8 cellular contexts compared by ENCODE assay signal in genomic region chr6:41504526-41505021, GRCh38. TPM values are rescaled to one million over a fixed set of nuclear protein-coding genes. Genes with fewer than 3 reads are reported as not detected.
A peak's percentile ranks its signal among the peaks of the same experiment; 100 is the strongest.
DNase-seq lines count a peak whose midpoint lies in the region; ATAC-seq and TF ChIP-seq lines count a peak whose summit lies in the region.

No MANE protein-coding gene starts in this region.

- intact Hi-C loops in CD4-positive, alpha-beta memory T cell (cut with micrococcal nuclease), result no loop called here

- peak overlapping the region; percentile 48 for H2AK5ac ChIP-seq in neuronal stem cell (ENCODE audit: low read depth, low read length)

- H3K27me3 Mint-ChIP-seq in CD4-positive, alpha-beta memory T cell, result peaks cover 45 to 46% of the 10 kb centered on the region in 2 donors
- peaks cover 37% of the 10 kb centered on the region for H3K27me3 Mint-ChIP-seq in HFFc6 (ENCODE audit: insufficient read depth)
- peaks cover 63 to 86% of the 10 kb centered on the region in 2 donors for H3K27me3 Mint-ChIP-seq in effector memory CD8-positive, alpha-beta T cell

- no peak overlapping the region for H2BK5ac ChIP-seq in neuronal stem cell (ENCODE audit: low read length)

- POLR2A ChIA-PET in CD4-positive, alpha-beta memory T cell (lab: Charles Lee; ENCODE audit: partially characterized antibody), result no interaction called here

- no peaks in the 10 kb centered on the region for H3K36me3 Mint-ChIP-seq in CD4-positive, alpha-beta memory T cell
- no peaks in the 10 kb centered on the region for H3K36me3 Mint-ChIP-seq in HFFc6 (ENCODE audit: low read depth)
- H3K36me3 Mint-ChIP-seq in effector memory CD8-positive, alpha-beta T cell (ENCODE audit: insufficient read depth), result no peaks in the 10 kb centered on the region

- no peak for TF ChIP-seq CTCF in HFFc6 (IDR thresholded peaks at IDR 0.05)

- H3K36me3 ChIP-seq in CD4-positive, alpha-beta memory T cell (ENCODE audit: insufficient read depth, low read length), result no peaks in the 10 kb centered on the region
- no peaks in the 10 kb centered on the region for H3K36me3 ChIP-seq in neuronal stem cell (replicated peaks in 1 of 2; ENCODE audit: control insufficient read depth in 2 of 2, insufficient read depth in 2 of 2, low read length in 2 of 2)

- H3K9me3 Mint-ChIP-seq in CD4-positive, alpha-beta memory T cell, result no peaks in the 10 kb centered on the region
- H3K9me3 Mint-ChIP-seq in HFFc6, result no peaks in the 10 kb centered on the region
- no peaks in the 10 kb centered on the region for H3K9me3 Mint-ChIP-seq in effector memory CD8-positive, alpha-beta T cell

- peak overlapping the region; percentile 96 for H2AFZ ChIP-seq in neuronal stem cell (ENCODE audit: low read length)

- peaks cover 6 to 22% (median 11%) of the 10 kb centered on the region in 4 donors for H3K4me1 Mint-ChIP-seq in CD4-positive, alpha-beta memory T cell
- H3K4me1 Mint-ChIP-seq in HFFc6 (ENCODE audit: low read depth), result peaks cover 24% of the 10 kb centered on the region
- peaks cover 14 to 20% of the 10 kb centered on the region in 2 donors for H3K4me1 Mint-ChIP-seq in effector memory CD8-positive, alpha-beta T cell (ENCODE audit: low read depth in 2 of 2)

- H4K91ac ChIP-seq in neuronal stem cell (ENCODE audit: low read depth, low read length, poor library complexity), result no peak overlapping the region

- no peak for DNase-seq in CD4-positive, alpha-beta memory T cell
- no peak for DNase-seq in HFFc6
- DNase-seq in effector memory CD8-positive, alpha-beta T cell, result no peak
- no peak for DNase-seq in neuronal stem cell (ENCODE audit: low spot score)
- no peak for DNase-seq in stimulated activated CD4-positive, alpha-beta T cell treated with anti-CD3 and anti-CD28 coated beads, Interleukin-12 subunit alpha, Interleukin-12 subunit beta, amount 100 ng/mL, for 4 hours
- DNase-seq in NCI-H2081 (lab: John Stamatoyannopoulos, UW), result no peak
- no peak for DNase-seq in COLO829 (ENCODE audit: low spot score)

- no peak overlapping the region for H3K23ac ChIP-seq in neuronal stem cell (ENCODE audit: low read depth, low read length, poor library complexity)

- WGBS in neuronal stem cell (ENCODE audit: extremely low coverage in 2 of 2, insufficient read length in 2 of 2, insufficient replicate concordance in 1 of 2), 2 donors, result no CpG with 5 or more reads among the region's 18 CpGs

- no peak overlapping the region for H2BK12ac ChIP-seq in neuronal stem cell (ENCODE audit: low read length)

- no peak overlapping the region for H2BK15ac ChIP-seq in neuronal stem cell (ENCODE audit: low read length)

- H3K27me3 ChIP-seq in CD4-positive, alpha-beta memory T cell (ENCODE audit: insufficient read depth, low read length), result peaks cover 14% of the 10 kb centered on the region
- peaks cover 7 to 68% (median 47%) of the 10 kb centered on the region in 3 experiments for H3K27me3 ChIP-seq in neuronal stem cell (ENCODE audit: control insufficient read depth in 3 of 3, insufficient read depth in 3 of 3, low read depth in 1 of 3, low read length in 3 of 3)

- H3K4me3 ChIP-seq in CD4-positive, alpha-beta memory T cell (ENCODE audit: low read length in 2 of 2), result no peak overlapping the region
- peak overlapping the region in 1 of 2 donors; percentile 11 for H3K4me3 ChIP-seq in neuronal stem cell (ENCODE audit: low read length in 2 of 2)

- H3K9ac ChIP-seq in neuronal stem cell (ENCODE audit: low read depth, low read length, poor library complexity), result no peak overlapping the region

- no peaks in the 10 kb centered on the region for H3K79me1 ChIP-seq in neuronal stem cell (ENCODE audit: low read depth, low read length)

- ATAC-seq in effector memory CD8-positive, alpha-beta T cell (replicated peaks), result peak; percentile 7
- no peak for ATAC-seq in HG02588 (IDR thresholded peaks at IDR 0.05; ENCODE audit: unreplicated experiment)

- no peak overlapping the region for H3K27ac Mint-ChIP-seq in CD4-positive, alpha-beta memory T cell
- no peak overlapping the region; the same call in 1 of the 2 replicates for H3K27ac Mint-ChIP-seq in HFFc6
- H3K27ac Mint-ChIP-seq in effector memory CD8-positive, alpha-beta T cell, result no peak overlapping the region

- no peak overlapping the region for H3K27ac ChIP-seq in CD4-positive, alpha-beta memory T cell (ENCODE audit: low read depth, low read length)
- no peak overlapping the region for H3K27ac ChIP-seq in neuronal stem cell (replicated peaks; ENCODE audit: low read length)

- H3K4me1 ChIP-seq in CD4-positive, alpha-beta memory T cell (ENCODE audit: insufficient read depth, low read length), result peaks cover 11% of the 10 kb centered on the region
- peaks cover 17 to 23% of the 10 kb centered on the region in 2 donors for H3K4me1 ChIP-seq in neuronal stem cell (ENCODE audit: control insufficient read depth in 2 of 2, insufficient read depth in 1 of 2, low read depth in 1 of 2, low read length in 2 of 2)

- peak overlapping the region; percentile 66 for H3K4me2 ChIP-seq in neuronal stem cell (ENCODE audit: insufficient read depth, low read length, poor library complexity, severe bottlenecking)

- CTCF ChIA-PET in CD4-positive, alpha-beta memory T cell (lab: Charles Lee; ENCODE audit: partially characterized antibody), result no interaction called here

- H3K14ac ChIP-seq in neuronal stem cell (ENCODE audit: low read length), result no peak overlapping the region

- H3K9me3 ChIP-seq in CD4-positive, alpha-beta memory T cell (ENCODE audit: control insufficient read depth in 1 of 2, low read length in 2 of 2), result no peaks in the 10 kb centered on the region
- no peaks in the 10 kb centered on the region for H3K9me3 ChIP-seq in neuronal stem cell (replicated peaks in 1 of 2; ENCODE audit: control insufficient read depth in 2 of 2, insufficient read depth in 1 of 2, low read depth in 1 of 2, low read length in 2 of 2)

- H2BK120ac ChIP-seq in neuronal stem cell (ENCODE audit: low read depth, low read length), result peak overlapping the region; percentile 77

- H3K18ac ChIP-seq in neuronal stem cell (ENCODE audit: low read length), result peak overlapping the region; percentile 84

- H4K8ac ChIP-seq in neuronal stem cell (ENCODE audit: low read depth, low read length), result no peak overlapping the region

- no peak overlapping the region for H3K4ac ChIP-seq in neuronal stem cell (ENCODE audit: low read length)

- peak overlapping the region; percentile 61 to 89 (median 74) for H3K4me3 Mint-ChIP-seq in CD4-positive, alpha-beta memory T cell
- peak overlapping the region; percentile 80 for H3K4me3 Mint-ChIP-seq in HFFc6
- peak overlapping the region; percentile 59 to 63 for H3K4me3 Mint-ChIP-seq in effector memory CD8-positive, alpha-beta T cell

RNA-seq across cellular contexts. Expression of gene FOXP4, which starts 41.6 kb away (rescaled TPM):
- total RNA-seq in CD4-positive, alpha-beta memory T cell, result 1 to 10 TPM; 7.4 to 7.8 TPM
- polyA plus RNA-seq in CD4-positive, alpha-beta memory T cell, result 1 to 10 TPM in 1 of 2 donors, under 1 TPM in 1; 0.08 to 1.6 TPM
- total RNA-seq in HFFc6 (2021; fragmentation: NEBNext Ultra II Directional; extraction: Animal tissue kit (Norgen Biotek cat#: 25700)), result 10 to 100 TPM; 17.9 to 24.4 (median 24.0) TPM
- polyA plus RNA-seq in neuronal stem cell (2013, experiment 1 of 2), result 43.1 TPM
- polyA plus RNA-seq in neuronal stem cell (2013, experiment 2 of 2), result 44.6 TPM
